8 cellular contexts compared by ENCODE assay signal in the genomic region with DNA sequence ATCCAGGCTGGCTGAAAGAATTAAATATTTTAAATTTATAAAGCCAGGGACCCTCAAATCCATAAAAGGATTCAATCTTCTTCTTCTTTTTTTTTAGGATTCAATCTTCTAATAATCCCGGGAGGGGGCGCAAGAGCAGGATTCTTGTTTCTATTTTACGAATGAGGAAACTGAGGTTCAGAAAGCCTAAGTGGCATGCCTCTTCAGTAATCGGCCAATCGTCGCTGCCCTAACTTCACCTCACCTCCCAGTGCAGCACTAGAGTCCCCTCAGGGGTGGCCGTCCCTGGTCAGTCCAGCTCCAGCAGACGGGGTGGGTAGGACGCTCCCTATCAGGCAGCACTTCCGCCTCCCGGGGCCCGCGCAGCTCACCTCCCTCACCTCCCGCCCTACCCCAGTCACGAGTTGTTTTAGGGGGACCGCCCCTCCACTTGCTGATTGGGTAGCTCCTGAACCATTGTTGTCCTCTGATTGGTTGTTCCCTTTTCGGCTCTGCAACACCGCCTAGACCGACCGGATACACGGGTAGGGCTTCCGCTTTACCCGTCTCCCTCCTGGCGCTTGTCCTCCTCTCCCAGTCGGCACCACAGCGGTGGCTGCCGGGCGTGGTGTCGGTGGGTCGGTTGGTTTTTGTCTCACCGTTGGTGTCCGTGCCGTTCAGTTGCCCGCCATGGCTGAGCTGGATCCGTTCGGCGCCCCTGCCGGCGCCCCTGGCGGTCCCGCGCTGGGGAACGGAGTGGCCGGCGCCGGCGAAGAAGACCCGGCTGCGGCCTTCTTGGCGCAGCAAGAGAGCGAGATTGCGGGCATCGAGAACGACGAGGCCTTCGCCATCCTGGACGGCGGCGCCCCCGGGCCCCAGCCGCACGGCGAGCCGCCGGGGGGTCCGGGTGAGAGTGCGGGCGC. TPM values are rescaled to one million over a fixed set of nuclear protein-coding genes. Genes with fewer than 3 reads are reported as not detected.
DNase-seq lines count a peak whose midpoint lies in the region; ATAC-seq, FAIRE-seq and TF ChIP-seq lines count a peak whose summit lies in the region.

A gene with protein sequence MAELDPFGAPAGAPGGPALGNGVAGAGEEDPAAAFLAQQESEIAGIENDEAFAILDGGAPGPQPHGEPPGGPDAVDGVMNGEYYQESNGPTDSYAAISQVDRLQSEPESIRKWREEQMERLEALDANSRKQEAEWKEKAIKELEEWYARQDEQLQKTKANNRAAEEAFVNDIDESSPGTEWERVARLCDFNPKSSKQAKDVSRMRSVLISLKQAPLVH (plus strand): TSS at position 534 of the 902 bp plus-strand sequence. CDS start 136 bp downstream, at position 670.

- DNase-seq in NCI-H187 treated with DMSO at 0.1 percent for 48 hours (lab: John Stamatoyannopoulos, UW) (peak; percentile 92), anterior cingulate cortex (lab: John Stamatoyannopoulos, UW) (peak; percentile 69 to 99 (median 97)), right atrium auricular region (ENCODE audit: low spot score) (peak; percentile 99), psoas muscle (peak; percentile 96 to 97), urothelium cell line (ENCODE audit: low spot score) (peak; percentile 99)

- H3K27me3 ChIP-seq in right atrium auricular region (no peaks in the 10 kb centered on the region), psoas muscle (ENCODE audit: insufficient read depth in 3 of 3, low read length in 2 of 3) (no peaks in the 10 kb centered on the region)

- 0% methylated on average over 58 to 68 of the region's 68 CpGs for WGBS in psoas muscle, 3 donors

- H3K9me3 ChIP-seq in right atrium auricular region (no peaks in the 10 kb centered on the region), psoas muscle (no peaks in the 10 kb centered on the region)

- peak within 1 kb of the TSS; percentile 85 to 98 for H3K4me3 ChIP-seq in right atrium auricular region
- H3K4me3 ChIP-seq in psoas muscle, result peak within 1 kb of the TSS; percentile 95

- intact Hi-C loops in T-helper 2 cell treated with Interferon-gamma antibody and Interleukin-4, amounts not matched to agents 100 ng/mL and 5 ng/mL, for 36 hours (cut with micrococcal nuclease), result loop anchor here (1.0 to 5.0 kb wide), 7 partner anchors 38 to 297 kb away; a partner anchor contains a TSS
- intact Hi-C loops in psoas muscle (cut with DNase I), result loop anchor here (5.0 kb wide), 2 partner anchors 67 to 137 kb away; a partner anchor contains a TSS

- peak within 1 kb of the TSS; percentile 85 to 91 for H3K27ac ChIP-seq in right atrium auricular region
- H3K27ac ChIP-seq in psoas muscle, result peak within 1 kb of the TSS; percentile 97

- peak; percentile 92 for FAIRE-seq in urothelium cell line (lab: Jason Lieb, UNC)

- TF ChIP-seq CTCF in right atrium auricular region (IDR thresholded peaks at IDR 0.05), result peak; percentile 28 to 65
- TF ChIP-seq CTCF in psoas muscle (IDR thresholded peaks at IDR 0.05), result peak; percentile 47

- ATAC-seq in GM18502 (IDR thresholded peaks at IDR 0.05; ENCODE audit: poor library complexity, unreplicated experiment) (peak; percentile 98), HG02970 (IDR thresholded peaks at IDR 0.05; ENCODE audit: low FRiP score, unreplicated experiment) (peak; percentile 90), psoas muscle (peak; percentile 97 to 99 (median 99))

- H3K36me3 ChIP-seq in right atrium auricular region (no peaks in the 10 kb centered on the region), psoas muscle (ENCODE audit: insufficient read depth in 1 of 2, low read depth in 1 of 2) (peaks cover 0 to 4% of the 10 kb centered on the region in 2 donors)

- H3K4me1 ChIP-seq in right atrium auricular region (peaks cover 0 to 40% of the 10 kb centered on the region in 2 donors), psoas muscle (peaks cover 41% of the 10 kb centered on the region)

RNA-seq across cellular contexts. Expression of the gene that starts here (rescaled TPM):
- total RNA-seq in T-helper 2 cell treated with Interferon-gamma antibody and Interleukin-4, amounts not matched to agents 100 ng/mL and 5 ng/mL, for 36 hours, result 154 and 165 TPM in 2 replicates
- 10 to 100 TPM; 67.2 to 87.7 TPM for total RNA-seq in right atrium auricular region
- total RNA-seq in psoas muscle, result 10 to 100 TPM; 52.1 to 58.3 (median 54.6) TPM
- 100 to 1,000 TPM in 1 of 3 donors, 10 to 100 TPM in 2; 59.2 to 125 (median 75.9) TPM for polyA plus RNA-seq in psoas muscle

Comparison
In these comparisons a context has a peak if more than half of its experiments do, and no peak if none do; other contexts are left out.
1. Peak in every context shown above with its lines: DNase-seq, ATAC-seq, H3K4me3 ChIP-seq and H3K27ac ChIP-seq.